8 cellular contexts compared by ENCODE assay signal in genomic region chr16:2720719-2721633, GRCh38. TPM values are rescaled to one million over a fixed set of nuclear protein-coding genes. Genes with fewer than 3 reads are reported as not detected.
DNase-seq lines count a peak whose midpoint lies in the region; ATAC-seq and TF ChIP-seq lines count a peak whose summit lies in the region.

No MANE protein-coding gene starts in this region.

- H3K27ac Mint-ChIP-seq in activated naive CD8-positive, alpha-beta T cell treated with anti-CD3 and anti-CD28 coated beads for 36 hours: peak overlapping the region; percentile 77
- H3K27ac Mint-ChIP-seq in progenitor cell of endocrine pancreas: peak overlapping the region; percentile 91

- H3K9me3 Mint-ChIP-seq in activated naive CD8-positive, alpha-beta T cell treated with anti-CD3 and anti-CD28 coated beads for 36 hours: no peaks in the 10 kb centered on the region
- H3K9me3 Mint-ChIP-seq in progenitor cell of endocrine pancreas (ENCODE audit: low read depth): no peaks in the 10 kb centered on the region

- POLR2A ChIA-PET in GM10248 (lab: Yijun Ruan, JAX) (no interaction called here), HEK293T (lab: Yijun Ruan, JAX) (interaction anchor here (0.9 to 2.2 kb wide), 2 partner anchors 30 to 39 kb away, joined by 5 to 7 read pairs; partner anchors contain the start of gene KCTD5)

- peak; percentile 92 for DNase-seq in GM10248 (ENCODE audit: extremely low spot score)
- DNase-seq in HEK293T (ENCODE audit: extremely low spot score): peak; percentile 92
- DNase-seq in MV-4-11 (lab: John Stamatoyannopoulos, UW): peak; percentile 71
- DNase-seq in activated naive CD8-positive, alpha-beta T cell treated with anti-CD3 and anti-CD28 coated beads for 36 hours: peak; percentile 93
- DNase-seq in heart left ventricle: peak; percentile 83 to 91 (median 86)
- peak; percentile 86 for DNase-seq in progenitor cell of endocrine pancreas (ENCODE audit: low spot score, unreplicated experiment)
- DNase-seq in ureter (ENCODE audit: low spot score): peak; percentile 88

- H3K4me1 Mint-ChIP-seq in activated naive CD8-positive, alpha-beta T cell treated with anti-CD3 and anti-CD28 coated beads for 36 hours: peaks cover 2% of the 10 kb centered on the region
- H3K4me1 Mint-ChIP-seq in progenitor cell of endocrine pancreas (ENCODE audit: low read depth): no peaks in the 10 kb centered on the region

- CTCF ChIA-PET in GM10248 (lab: Yijun Ruan, JAX) (interaction anchor here (0.8 to 1.2 kb wide), 2 partner anchors 12 to 18 kb away, joined by 3 to 4 read pairs; no protein-coding TSS in a partner anchor), HEK293T (lab: Yijun Ruan, JAX) (no interaction called here)

- H3K4me3 ChIP-seq in heart left ventricle: peak overlapping the region; percentile 48 to 90 (median 66)

- TF ChIP-seq POLR2A in heart left ventricle (IDR thresholded peaks at IDR 0.05): no peak

- H3K36me3 ChIP-seq in heart left ventricle: no peaks in the 10 kb centered on the region

- H3K4me3 Mint-ChIP-seq in activated naive CD8-positive, alpha-beta T cell treated with anti-CD3 and anti-CD28 coated beads for 36 hours: peak overlapping the region; percentile 84
- H3K4me3 Mint-ChIP-seq in progenitor cell of endocrine pancreas (ENCODE audit: low read depth): peak overlapping the region; percentile 80

- 2 to 14% (median 3%) methylated on average over 22 to 99 of the region's 99 CpGs for WGBS in heart left ventricle, 4 donors

- ATAC-seq in SK-N-SH treated with all-trans-retinoic acid at 6 μM for 48 hours (peak; percentile 84), heart left ventricle (peak; percentile 68 to 92 (median 84))

- intact Hi-C loops in heart left ventricle (cut with DNase I): loop anchor here in 2 of 10 donors (1.0 to 5.0 kb wide), 4 partner anchors 31 to 56 kb away; partner anchors contain the start of genes KCTD5 (in 2 of the 2), ELOB (in 1 of the 2) and SRRM2 (in 1 of the 2)

- peaks cover 5% of the 10 kb centered on the region for H3K27me3 Mint-ChIP-seq in activated naive CD8-positive, alpha-beta T cell treated with anti-CD3 and anti-CD28 coated beads for 36 hours
- H3K27me3 Mint-ChIP-seq in progenitor cell of endocrine pancreas: peaks cover 15% of the 10 kb centered on the region

- peaks cover 0 to 8% (median 0%) of the 10 kb centered on the region in 9 donors for H3K27me3 ChIP-seq in heart left ventricle

- peaks cover 0 to 27% (median 13%) of the 10 kb centered on the region in 12 donors for H3K4me1 ChIP-seq in heart left ventricle

- H3K9me3 ChIP-seq in heart left ventricle: no peaks in the 10 kb centered on the region

- TF ChIP-seq CTCF in GM10248 (IDR thresholded peaks at IDR 0.05; ENCODE audit: control extremely low read depth, extremely low read depth, low read depth, missing control alignments) (peak; percentile 93), heart left ventricle (IDR thresholded peaks at IDR 0.05) (peak; percentile 34 to 92 (median 80)), progenitor cell of endocrine pancreas (IDR thresholded peaks at IDR 0.05; ENCODE audit: unreplicated experiment) (peak; percentile 81)

- peak overlapping the region in 11 of 12 donors; percentile 22 to 85 (median 74) for H3K27ac ChIP-seq in heart left ventricle

- no peaks in the 10 kb centered on the region for H3K36me3 Mint-ChIP-seq in activated naive CD8-positive, alpha-beta T cell treated with anti-CD3 and anti-CD28 coated beads for 36 hours
- H3K36me3 Mint-ChIP-seq in progenitor cell of endocrine pancreas (ENCODE audit: insufficient read depth): no peaks in the 10 kb centered on the region

TF ChIP-seq in HEK293T, 16 proteins besides CTCF, POLR2A, EP300 and RAD21:
- peak; percentile 60; the same call in 1 of the 2 replicates for TF ChIP-seq TARDBP (IDR thresholded peaks at IDR 0.05)
- no peak for TF ChIP-seq L3MBTL2 (conservative IDR thresholded peaks at IDR 0.05)

TF ChIP-seq in SK-N-SH treated with all-trans-retinoic acid at 6 μM for 48 hours, 23 proteins besides CTCF, POLR2A, EP300 and RAD21:
- TF ChIP-seq, protein P1, sequence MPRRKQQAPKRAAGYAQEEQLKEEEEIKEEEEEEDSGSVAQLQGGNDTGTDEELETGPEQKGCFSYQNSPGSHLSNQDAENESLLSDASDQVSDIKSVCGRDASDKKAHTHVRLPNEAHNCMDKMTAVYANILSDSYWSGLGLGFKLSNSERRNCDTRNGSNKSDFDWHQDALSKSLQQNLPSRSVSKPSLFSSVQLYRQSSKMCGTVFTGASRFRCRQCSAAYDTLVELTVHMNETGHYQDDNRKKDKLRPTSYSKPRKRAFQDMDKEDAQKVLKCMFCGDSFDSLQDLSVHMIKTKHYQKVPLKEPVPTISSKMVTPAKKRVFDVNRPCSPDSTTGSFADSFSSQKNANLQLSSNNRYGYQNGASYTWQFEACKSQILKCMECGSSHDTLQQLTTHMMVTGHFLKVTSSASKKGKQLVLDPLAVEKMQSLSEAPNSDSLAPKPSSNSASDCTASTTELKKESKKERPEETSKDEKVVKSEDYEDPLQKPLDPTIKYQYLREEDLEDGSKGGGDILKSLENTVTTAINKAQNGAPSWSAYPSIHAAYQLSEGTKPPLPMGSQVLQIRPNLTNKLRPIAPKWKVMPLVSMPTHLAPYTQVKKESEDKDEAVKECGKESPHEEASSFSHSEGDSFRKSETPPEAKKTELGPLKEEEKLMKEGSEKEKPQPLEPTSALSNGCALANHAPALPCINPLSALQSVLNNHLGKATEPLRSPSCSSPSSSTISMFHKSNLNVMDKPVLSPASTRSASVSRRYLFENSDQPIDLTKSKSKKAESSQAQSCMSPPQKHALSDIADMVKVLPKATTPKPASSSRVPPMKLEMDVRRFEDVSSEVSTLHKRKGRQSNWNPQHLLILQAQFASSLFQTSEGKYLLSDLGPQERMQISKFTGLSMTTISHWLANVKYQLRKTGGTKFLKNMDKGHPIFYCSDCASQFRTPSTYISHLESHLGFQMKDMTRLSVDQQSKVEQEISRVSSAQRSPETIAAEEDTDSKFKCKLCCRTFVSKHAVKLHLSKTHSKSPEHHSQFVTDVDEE (CRISPR knock-in tag; IDR thresholded peaks at IDR 0.05): 0 out of 2 replicates have a peak, but pooled peaks have one; percentile 13
- no peak for TF ChIP-seq OSR1 (CRISPR knock-in tag; IDR thresholded peaks at IDR 0.05)

RNA-seq across cellular contexts. Expression of gene PRSS27, which starts 1.0 kb away (rescaled TPM):
- total RNA-seq in activated naive CD8-positive, alpha-beta T cell treated with anti-CD3 and anti-CD28 coated beads for 36 hours: 1 to 10 TPM; 1.9 to 2.0 TPM
- total RNA-seq in heart left ventricle (1 to 10 TPM in 1 of 9 donors, under 1 TPM in 5, not detected in 3; 0.19 to 1.3 (median 0.53) TPM), progenitor cell of endocrine pancreas (6.3 and 6.6 TPM in 2 replicates), ureter (3.1 TPM)
- polyA plus RNA-seq in heart left ventricle: under 1 TPM; 0.25 to 0.38 TPM

RNA-seq across cellular contexts. Expression of gene SRRM2, which starts 31.5 kb away (rescaled TPM):
- 100 to 1,000 TPM; 460 to 507 TPM for total RNA-seq in activated naive CD8-positive, alpha-beta T cell treated with anti-CD3 and anti-CD28 coated beads for 36 hours
- total RNA-seq in heart left ventricle: 100 to 1,000 TPM; 112 to 315 (median 233) TPM
- 100 to 1,000 TPM; 196 to 540 TPM for polyA plus RNA-seq in heart left ventricle
- total RNA-seq in progenitor cell of endocrine pancreas: 817 and 838 TPM in 2 replicates
- 669 TPM for total RNA-seq in ureter

RNA-seq across cellular contexts. Expression of gene KCTD5, which starts 38.7 kb away (rescaled TPM):
- 10 to 100 TPM; 29.2 to 29.3 TPM for total RNA-seq in activated naive CD8-positive, alpha-beta T cell treated with anti-CD3 and anti-CD28 coated beads for 36 hours
- total RNA-seq in heart left ventricle (10 to 100 TPM in 6 of 9 donors, 1 to 10 TPM in 3; 9.1 to 24.3 (median 11.1) TPM), progenitor cell of endocrine pancreas (21.4 and 24.5 TPM in 2 replicates), ureter (17.5 TPM)
- polyA plus RNA-seq in heart left ventricle: 10 to 100 TPM in 1 of 2 donors, 1 to 10 TPM in 1; 6.2 to 15.7 TPM

RNA-seq across cellular contexts. Expression of gene ELOB, which starts 56.1 kb away (rescaled TPM):
- total RNA-seq in activated naive CD8-positive, alpha-beta T cell treated with anti-CD3 and anti-CD28 coated beads for 36 hours: 100 to 1,000 TPM; 267 to 291 TPM
- 1,000 to 10,000 TPM in 1 of 9 donors, 100 to 1,000 TPM in 8; 213 to 1,067 (median 294) TPM for total RNA-seq in heart left ventricle
- polyA plus RNA-seq in heart left ventricle: 100 to 1,000 TPM; 462 to 926 TPM
- 201 and 207 TPM in 2 replicates for total RNA-seq in progenitor cell of endocrine pancreas
- total RNA-seq in ureter: 274 TPM

Comparison
In these comparisons a context has a peak if more than half of its experiments do, and no peak if none do; other contexts are left out.
1. Peak in every context shown above with its lines: DNase-seq, ATAC-seq, H3K4me3 ChIP-seq and H3K27ac ChIP-seq.